ENCODE assay signal across 21 cellular contexts in the genomic region with DNA sequence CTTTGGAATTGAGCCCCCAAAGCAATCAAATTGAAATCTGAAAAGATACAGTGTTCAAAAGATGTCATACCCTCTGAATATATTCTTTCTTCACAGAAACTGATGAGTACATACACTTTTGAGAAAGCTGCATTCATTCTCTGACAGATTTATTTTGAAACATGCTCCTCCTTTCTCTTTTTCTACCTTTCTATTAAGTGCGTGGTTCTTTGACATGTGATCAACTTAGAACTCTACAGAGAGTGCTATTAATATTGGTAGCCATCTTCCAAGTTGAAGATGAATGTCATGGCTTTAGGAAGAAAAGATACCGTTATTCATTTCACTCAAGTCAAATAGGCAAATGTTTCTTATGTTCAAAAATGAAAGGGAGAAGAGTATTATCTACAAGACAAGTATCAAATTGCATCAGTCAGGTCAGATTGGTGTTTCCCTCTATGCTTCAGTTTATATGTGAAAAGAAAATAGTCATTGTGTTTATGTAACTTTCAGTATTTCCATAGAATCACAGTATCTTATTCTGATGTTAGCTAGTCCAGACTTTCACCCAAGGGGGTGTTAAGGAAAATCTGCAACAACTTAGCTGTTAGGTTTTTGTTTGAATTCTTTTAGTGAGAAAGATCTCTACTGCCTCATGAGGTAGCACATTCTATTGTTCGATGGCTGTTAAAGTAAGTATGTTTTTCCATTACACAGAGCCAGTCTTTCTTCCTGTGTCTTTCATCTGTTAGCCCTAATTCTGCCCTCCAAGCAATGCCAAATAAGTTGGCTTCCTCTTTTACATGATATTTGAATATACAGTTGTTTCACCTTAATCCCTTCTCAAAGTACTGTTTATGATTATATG. TPM values are rescaled to one million over a fixed set of nuclear protein-coding genes. Genes with fewer than 3 reads are reported as not detected.
A peak's percentile ranks its signal among the peaks of the same experiment; 100 is the strongest.
DNase-seq lines count a peak whose midpoint lies in the region; TF ChIP-seq lines count a peak whose summit lies in the region.
"Had no signal": no experiment of that assay in that cellular context is flagged by ENCODE, and none has a peak within 500 bp of the region (broad histone marks: within the 10 kb centered on the region; RNA-seq: fewer than 3 reads in every experiment).

No MANE protein-coding gene starts in this region.

- peaks cover 4% of the 10 kb centered on the region for H3K9me3 Mint-ChIP-seq in activated CD4-positive, alpha-beta T cell treated with anti-CD3 and anti-CD28 coated beads, Interleukin-2, amount 10 ng/mL, durations not matched to agents 24 days and 14 days
- no peaks in the 10 kb centered on the region for H3K9me3 Mint-ChIP-seq in osteocyte (ENCODE audit: unreplicated experiment)
- H3K9me3 Mint-ChIP-seq: central memory CD8-positive, alpha-beta T cell; effector memory CD8-positive, alpha-beta T cell had no signal

- no peak overlapping the region for H3K9ac ChIP-seq in smooth muscle cell (ENCODE audit: low read depth)
- H3K9ac ChIP-seq: BLaER1 treated with 17β-estradiol and CSF1 and Interleukin-3, amounts not matched to agents 10 nM and 100 nM had no signal

- H3K27me3 Mint-ChIP-seq in activated CD4-positive, alpha-beta T cell treated with anti-CD3 and anti-CD28 coated beads, Interleukin-2, amount 10 ng/mL, durations not matched to agents 24 days and 14 days = no peaks in the 10 kb centered on the region
- no peaks in the 10 kb centered on the region for H3K27me3 Mint-ChIP-seq in osteocyte (ENCODE audit: unreplicated experiment)
- H3K27me3 Mint-ChIP-seq: central memory CD8-positive, alpha-beta T cell; effector memory CD8-positive, alpha-beta T cell had no signal

- no peak for DNase-seq in activated CD4-positive, alpha-beta T cell treated with anti-CD3 and anti-CD28 coated beads, Interleukin-2, amount 10 ng/mL, durations not matched to agents 24 days and 14 days
- DNase-seq in activated CD4-positive, alpha-beta T cell treated with anti-CD3 and anti-CD28 coated beads, Interleukin-2, amount 50 U/mL, for 4 hours = no peak
- DNase-seq in NCI-H526 (lab: John Stamatoyannopoulos, UW) (peak; percentile 9 to 22), choroid plexus epithelial cell (ENCODE audit: low read depth) (peak; percentile 46), osteocyte (ENCODE audit: extremely low spot score, unreplicated experiment) (no peak), DMS 273 (lab: John Stamatoyannopoulos, UW; ENCODE audit: unreplicated experiment) (no peak), smooth muscle cell (lab: John Stamatoyannopoulos, UW; ENCODE audit: unreplicated experiment) (no peak)
- DNase-seq in stimulated activated CD4-positive, alpha-beta T cell treated with anti-CD3 and anti-CD28 coated beads, Interleukin-4, amount 100 ng/mL, for 24 hours = no peak
- DNase-seq: DMS 273 treated with DMSO at 0.1 percent for 48 hours; effector memory CD8-positive, alpha-beta T cell; GDM1; NCI-H146; psoas muscle; stimulated activated CD4-positive, alpha-beta T cell treated with anti-CD3 and anti-CD28 coated beads, Interleukin-4, amount 100 ng/mL, for 1 hour; T-helper 9 cell had no signal

- TF ChIP-seq CTCF in choroid plexus epithelial cell (conservative IDR thresholded peaks at IDR 0.05; ENCODE audit: low read depth, low read length) (no peak), osteocyte (IDR thresholded peaks at IDR 0.05) (peak; percentile 17), smooth muscle cell (IDR thresholded peaks at IDR 0.05; ENCODE audit: borderline replicate concordance, insufficient read depth, poor library complexity, severe bottlenecking) (no peak)

- peaks cover 8% of the 10 kb centered on the region for H3K36me3 Mint-ChIP-seq in activated CD4-positive, alpha-beta T cell treated with anti-CD3 and anti-CD28 coated beads, Interleukin-2, amount 10 ng/mL, durations not matched to agents 24 days and 14 days (ENCODE audit: low read depth)
- H3K36me3 Mint-ChIP-seq in osteocyte (ENCODE audit: unreplicated experiment) = peaks cover 6% of the 10 kb centered on the region

- no peaks in the 10 kb centered on the region for H3K36me3 ChIP-seq in smooth muscle cell (ENCODE audit: low read depth)

- H3K4me1 ChIP-seq in smooth muscle cell (ENCODE audit: low read depth) = no peaks in the 10 kb centered on the region
- H3K4me1 ChIP-seq: BLaER1 treated with 17β-estradiol and CSF1 and Interleukin-3, amounts not matched to agents 10 nM and 100 nM; psoas muscle had no signal

- H3K4me2 ChIP-seq in smooth muscle cell = no peak overlapping the region
- H3K4me2 ChIP-seq: BLaER1 treated with 17β-estradiol and CSF1 and Interleukin-3, amounts not matched to agents 10 nM and 100 nM had no signal

- H4K20me1 ChIP-seq in smooth muscle cell (ENCODE audit: low read depth) = no peaks in the 10 kb centered on the region
- H4K20me1 ChIP-seq: BLaER1 treated with 17β-estradiol and CSF1 and Interleukin-3, amounts not matched to agents 10 nM and 100 nM had no signal

- intact Hi-C loops in activated CD4-positive, alpha-beta T cell treated with anti-CD3 and anti-CD28 coated beads, Interleukin-2, amount 10 ng/mL, durations not matched to agents 24 days and 14 days (cut with micrococcal nuclease) = loop anchor here (1.0 kb wide), 2 partner anchors 55 to 627 kb away; a partner anchor contains a TSS

- 91% methylated on average over 3 of the region's 3 CpGs for WGBS in smooth muscle cell (ENCODE audit: low lambda C conversion rate)

- H3K27me3 ChIP-seq in smooth muscle cell (ENCODE audit: low read depth) = no peaks in the 10 kb centered on the region
- H3K27me3 ChIP-seq: BLaER1 treated with 17β-estradiol and CSF1 and Interleukin-3, amounts not matched to agents 10 nM and 100 nM had no signal

- H3K9me3 ChIP-seq in smooth muscle cell (replicated peaks; ENCODE audit: low read depth) = no peaks in the 10 kb centered on the region
- H3K9me3 ChIP-seq: psoas muscle had no signal

- H3F3A ChIP-seq in smooth muscle cell (ENCODE audit: low read depth) = no peaks in the 10 kb centered on the region

- no peak overlapping the region for H3K27ac ChIP-seq in smooth muscle cell (ENCODE audit: low read depth)
- H3K27ac ChIP-seq: BLaER1 treated with 17β-estradiol and CSF1 and Interleukin-3, amounts not matched to agents 10 nM and 100 nM; psoas muscle; skin epidermis had no signal

- H3K4me1 Mint-ChIP-seq in activated CD4-positive, alpha-beta T cell treated with anti-CD3 and anti-CD28 coated beads, Interleukin-2, amount 10 ng/mL, durations not matched to agents 24 days and 14 days = peaks cover 8% of the 10 kb centered on the region
- H3K4me1 Mint-ChIP-seq in osteocyte (ENCODE audit: unreplicated experiment) = peaks cover 9% of the 10 kb centered on the region
- H3K4me1 Mint-ChIP-seq: central memory CD8-positive, alpha-beta T cell had no signal

- H3K79me2 ChIP-seq in smooth muscle cell (ENCODE audit: low read depth) = no peaks in the 10 kb centered on the region

- H2AFZ ChIP-seq in smooth muscle cell (ENCODE audit: low read depth) = no peak overlapping the region

- peak overlapping the region; percentile 85 for H3K27ac Mint-ChIP-seq in activated CD4-positive, alpha-beta T cell treated with anti-CD3 and anti-CD28 coated beads, Interleukin-2, amount 10 ng/mL, durations not matched to agents 24 days and 14 days
- no peak overlapping the region for H3K27ac Mint-ChIP-seq in osteocyte (ENCODE audit: unreplicated experiment)
- H3K27ac Mint-ChIP-seq: effector memory CD8-positive, alpha-beta T cell had no signal

- H3K4me3 Mint-ChIP-seq in activated CD4-positive, alpha-beta T cell treated with anti-CD3 and anti-CD28 coated beads, Interleukin-2, amount 10 ng/mL, durations not matched to agents 24 days and 14 days = no peak overlapping the region
- no peak overlapping the region for H3K4me3 Mint-ChIP-seq in osteocyte (ENCODE audit: unreplicated experiment)
- H3K4me3 Mint-ChIP-seq: central memory CD8-positive, alpha-beta T cell had no signal

- no peak overlapping the region for H3K4me3 ChIP-seq in choroid plexus epithelial cell (ENCODE audit: low read depth, low read length)
- no peak overlapping the region for H3K4me3 ChIP-seq in smooth muscle cell
- H3K4me3 ChIP-seq: BLaER1 treated with 17β-estradiol and CSF1 and Interleukin-3, amounts not matched to agents 10 nM and 100 nM; psoas muscle; skin epidermis had no signal

RNA-seq across cellular contexts. Expression of a gene that starts 55.4 kb away (rescaled TPM):
- total RNA-seq in activated CD4-positive, alpha-beta T cell treated with anti-CD3 and anti-CD28 coated beads, Interleukin-2, amount 10 ng/mL, durations not matched to agents 24 days and 14 days = 0.14 and 0.28 TPM in 2 replicates
- not detected in 2 replicates for total RNA-seq in osteocyte
- total RNA-seq in smooth muscle cell = not detected in 2 replicates
- not detected in 2 replicates for polyA plus RNA-seq in smooth muscle cell
- total RNA-seq: A172, fibroblast of villous mesenchyme, HT-29, psoas muscle had no signal
- polyA plus RNA-seq: psoas muscle had no signal

Comparison
In these comparisons a context has a peak if more than half of its experiments do, and no peak if none do; other contexts are left out.
1. DNase-seq: peak in NCI-H526 (2 of 2) and choroid plexus epithelial cell (single experiment); none in activated CD4-positive, alpha-beta T cell treated with anti-CD3 and anti-CD28 coated beads, Interleukin-2, amount 10 ng/mL, durations not matched to agents 24 days and 14 days (single experiment), activated CD4-positive, alpha-beta T cell treated with anti-CD3 and anti-CD28 coated beads, Interleukin-2, amount 50 U/mL, for 4 hours (0 of 2), osteocyte (single experiment), DMS 273 (single experiment), smooth muscle cell (single experiment) and stimulated activated CD4-positive, alpha-beta T cell treated with anti-CD3 and anti-CD28 coated beads, Interleukin-4, amount 100 ng/mL, for 24 hours (single experiment).